ENCODE assay signal across 8 cellular contexts in genomic region chr20:50464026-50464724, GRCh38. TPM values are rescaled to one million over a fixed set of nuclear protein-coding genes. Genes with fewer than 3 reads are reported as not detected.
DNase-seq lines count a peak whose midpoint lies in the region; ATAC-seq and TF ChIP-seq lines count a peak whose summit lies in the region.

No MANE protein-coding gene starts in this region.

- peak; percentile 68 for ATAC-seq in GM19035 (IDR thresholded peaks at IDR 0.05; ENCODE audit: unreplicated experiment)
- peak; percentile 82 for ATAC-seq in WTC11
- peak; percentile 68 for ATAC-seq in left lobe of liver
- no peak for ATAC-seq in HG03565 (IDR thresholded peaks at IDR 0.05; ENCODE audit: unreplicated experiment)

- H3K27ac Mint-ChIP-seq in WTC11, result no peak overlapping the region

- TF ChIP-seq CTCF in AG10803 (conservative IDR thresholded peaks at IDR 0.05; ENCODE audit: low read length) (peak; percentile 70), WTC11 (IDR thresholded peaks at IDR 0.05) (peak; percentile 79; the same call in 1 of the 2 replicates)

- CTCF ChIA-PET in WTC11 (lab: Charles Lee), result interaction anchor here (0.6 to 2.7 kb wide), 31 partner anchors 9 to 484 kb away, joined by 3 to 27 read pairs (median 5); partner anchors contain the start of gene CEBPB

- peaks cover 2% of the 10 kb centered on the region for H3K4me1 Mint-ChIP-seq in WTC11

- no peaks in the 10 kb centered on the region for H3K36me3 Mint-ChIP-seq in WTC11

- POLR2A ChIA-PET in WTC11 (lab: Charles Lee), result no interaction called here

- H3K27ac ChIP-seq in caudate nucleus (ENCODE audit: low read depth, low read length), result no peak overlapping the region

- no peaks in the 10 kb centered on the region; the same call in 1 of the 2 replicates for H3K27me3 Mint-ChIP-seq in WTC11 (ENCODE audit: low read depth)

- H3K4me3 Mint-ChIP-seq in WTC11, result no peak overlapping the region

- 0 out of 2 replicates have a peak overlapping the region, but pooled peaks have one; percentile 12 for H3K4me3 ChIP-seq in AG10803 (ENCODE audit: low read length)

- DNase-seq in AG10803 (ENCODE audit: low read depth) (peak; percentile 55), NCI-H1694 treated with DMSO at 0.1 percent for 48 hours (lab: John Stamatoyannopoulos, UW) (peak; percentile 20), WTC11 (ENCODE audit: low spot score) (peak; percentile 72), caudate nucleus (lab: John Stamatoyannopoulos, UW) (peak in 38 of 61 donors; percentile 2 to 61 (median 31)), left lobe of liver (ENCODE audit: low spot score) (no peak)
- DNase-seq in stimulated activated CD4-positive, alpha-beta T cell treated with anti-CD3 and anti-CD28 coated beads, TNF-alpha, amount 100 ng/mL, for 24 hours (ENCODE audit: low read depth in 3 of 3), result peak in 2 of 3 experiments; percentile 26 to 51

- H3K9me3 Mint-ChIP-seq in WTC11, result peaks cover 4% of the 10 kb centered on the region

TF ChIP-seq in WTC11, 78 proteins besides CTCF, POLR2A, EP300 and RAD21:
- TF ChIP-seq ZNF396 (CRISPR knock-in tag; IDR thresholded peaks at IDR 0.05; ENCODE audit: borderline replicate concordance) (no peak), ATF1 (CRISPR knock-in tag; IDR thresholded peaks at IDR 0.05) (no peak), ZNF671 (CRISPR knock-in tag; IDR thresholded peaks at IDR 0.05) (no peak), E2F5 (CRISPR knock-in tag; IDR thresholded peaks at IDR 0.05) (no peak), ZNF121 (CRISPR knock-in tag; IDR thresholded peaks at IDR 0.05) (peak; percentile 91), HMGA2 (CRISPR knock-in tag; IDR thresholded peaks at IDR 0.05) (no peak), SMAD4 (CRISPR knock-in tag; IDR thresholded peaks at IDR 0.05) (no peak), GABPB1 (CRISPR knock-in tag; IDR thresholded peaks at IDR 0.05) (peak; percentile 50; the same call in 1 of the 2 replicates), KAT7 (CRISPR knock-in tag; IDR thresholded peaks at IDR 0.05; ENCODE audit: borderline replicate concordance) (no peak), SP1 (CRISPR knock-in tag; conservative IDR thresholded peaks at IDR 0.05) (no peak)

RNA-seq across cellular contexts. Expression of gene PTPN1, which starts 46.0 kb away (rescaled TPM):
- total RNA-seq in WTC11 (2021) (23.4 to 29.4 TPM (median 25.3 TPM) in 3 replicates), left lobe of liver (8.9 TPM)
